Comparison of ENCODE assay signal across 17 cellular contexts in the genomic region with DNA sequence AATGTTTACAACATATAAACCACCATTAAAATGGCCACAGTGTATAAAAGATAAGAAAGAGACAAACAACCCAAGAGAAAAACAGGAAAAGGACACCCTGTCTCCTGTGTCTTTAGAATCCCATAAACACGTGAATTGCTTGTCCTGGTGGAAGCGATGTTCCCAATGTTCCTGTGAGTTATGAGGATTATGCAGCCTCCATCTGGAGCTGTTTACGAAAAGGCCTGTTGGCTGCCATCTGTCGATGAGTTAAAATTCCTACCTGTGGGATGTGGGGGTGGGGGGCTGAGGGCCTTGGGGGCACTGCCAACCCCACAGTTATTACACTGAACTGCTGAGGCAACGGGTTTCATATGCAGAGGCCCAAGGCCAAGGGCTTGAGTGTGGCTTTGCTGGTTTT. TPM values are rescaled to one million over a fixed set of nuclear protein-coding genes. Genes with fewer than 3 reads are reported as not detected.
DNase-seq lines count a peak whose midpoint lies in the region; ATAC-seq lines count a peak whose summit lies in the region.
"Had no signal": no experiment of that assay in that cellular context is flagged by ENCODE, and none has a peak within 500 bp of the region (broad histone marks: within the 10 kb centered on the region; RNA-seq: fewer than 3 reads in every experiment).

No MANE protein-coding gene starts in this region.

- peaks cover 30% of the 10 kb centered on the region for H3K36me3 Mint-ChIP-seq in activated CD4-positive, alpha-beta T cell treated with anti-CD3 and anti-CD28 coated beads, Interleukin-2, amount 10 ng/mL, durations not matched to agents 24 days and 14 days (ENCODE audit: low read depth)

- intact Hi-C loops in left cardiac atrium (cut with DNase I) = no loop called here
- intact Hi-C loops in cardiac septum (cut with DNase I) = no loop called here
- intact Hi-C loops in activated CD4-positive, alpha-beta T cell treated with anti-CD3 and anti-CD28 coated beads, Interleukin-2, amount 10 ng/mL, durations not matched to agents 24 days and 14 days (cut with micrococcal nuclease) = no loop called here

- no peaks in the 10 kb centered on the region for H3K27me3 ChIP-seq in adipocyte (replicated peaks; ENCODE audit: control insufficient read depth, insufficient read depth, low read length)
- H3K27me3 ChIP-seq: breast epithelium, spleen had no signal

- H3K4me3 Mint-ChIP-seq in activated CD4-positive, alpha-beta T cell treated with anti-CD3 and anti-CD28 coated beads, Interleukin-2, amount 10 ng/mL, durations not matched to agents 24 days and 14 days = no peak overlapping the region

- H3K9me3 Mint-ChIP-seq in activated CD4-positive, alpha-beta T cell treated with anti-CD3 and anti-CD28 coated beads, Interleukin-2, amount 10 ng/mL, durations not matched to agents 24 days and 14 days = no peaks in the 10 kb centered on the region

- H3K4me1 ChIP-seq in adipocyte (ENCODE audit: control insufficient read depth, insufficient read depth, low read length) = peaks cover 49% of the 10 kb centered on the region

- H3K9me3 ChIP-seq in adipocyte (ENCODE audit: control insufficient read depth, low read length) = no peaks in the 10 kb centered on the region
- H3K9me3 ChIP-seq: breast epithelium, spleen had no signal

- no peaks in the 10 kb centered on the region for H3K27me3 Mint-ChIP-seq in activated CD4-positive, alpha-beta T cell treated with anti-CD3 and anti-CD28 coated beads, Interleukin-2, amount 10 ng/mL, durations not matched to agents 24 days and 14 days

- ATAC-seq in left cardiac atrium (no peak), GM18858 (IDR thresholded peaks at IDR 0.05; ENCODE audit: unreplicated experiment) (no peak)
- ATAC-seq: K562 had no signal

- H3K4me3 ChIP-seq in adipocyte (ENCODE audit: low read length) = no peak overlapping the region
- H3K4me3 ChIP-seq: K562, spleen had no signal

- no peak overlapping the region for H3K27ac Mint-ChIP-seq in activated CD4-positive, alpha-beta T cell treated with anti-CD3 and anti-CD28 coated beads, Interleukin-2, amount 10 ng/mL, durations not matched to agents 24 days and 14 days

- DNase-seq in left cardiac atrium (peak; percentile 5), cardiac septum (ENCODE audit: low spot score) (no peak), adipocyte (ENCODE audit: low read depth) (no peak), inferior parietal cortex (ENCODE audit: extremely low spot score) (peak; percentile 53), HPDE6-E6E7 (ENCODE audit: extremely low spot score) (no peak), NCI-H510A (lab: John Stamatoyannopoulos, UW) (no peak)
- no peak for DNase-seq in activated CD4-positive, alpha-beta T cell treated with anti-CD3 and anti-CD28 coated beads, Interleukin-2, amount 10 ng/mL, durations not matched to agents 24 days and 14 days
- DNase-seq: activated gamma-delta T cell, midbrain, NCI-H1417 treated with DMSO at 0.1 percent for 48 hours, NCI-H526 treated with DMSO at 0.1 percent for 48 hours, spleen, SW 1271 had no signal

- peaks cover 4% of the 10 kb centered on the region for H3K4me1 Mint-ChIP-seq in activated CD4-positive, alpha-beta T cell treated with anti-CD3 and anti-CD28 coated beads, Interleukin-2, amount 10 ng/mL, durations not matched to agents 24 days and 14 days

- H3K36me3 ChIP-seq in adipocyte (ENCODE audit: control insufficient read depth, insufficient read depth, low read length, severe bottlenecking) = peaks cover 46% of the 10 kb centered on the region
- H3K36me3 ChIP-seq: breast epithelium had no signal

- peak overlapping the region; percentile 59 for H3K9ac ChIP-seq in adipocyte (ENCODE audit: low read length)

RNA-seq across cellular contexts. Expression of a gene that starts 13.6 kb away (rescaled TPM):
- total RNA-seq in left cardiac atrium (10 to 100 TPM; 45.9 to 49.0 TPM), cardiac septum (59.1 TPM)
- 72.6 and 75.5 TPM in 2 replicates for total RNA-seq in activated CD4-positive, alpha-beta T cell treated with anti-CD3 and anti-CD28 coated beads, Interleukin-2, amount 10 ng/mL, durations not matched to agents 24 days and 14 days

RNA-seq across cellular contexts. Expression of a gene that starts 15.2 kb away (rescaled TPM):
- total RNA-seq in left cardiac atrium (1,000 to 10,000 TPM; 2,841 to 3,233 TPM), cardiac septum (8,054 TPM)
- total RNA-seq in activated CD4-positive, alpha-beta T cell treated with anti-CD3 and anti-CD28 coated beads, Interleukin-2, amount 10 ng/mL, durations not matched to agents 24 days and 14 days = 1.2 and 1.5 TPM in 2 replicates
- total RNA-seq: osteocyte had no signal

RNA-seq across cellular contexts. Expression of a gene that starts 24.1 kb away (rescaled TPM):
- total RNA-seq in left cardiac atrium (10 to 100 TPM; 13.7 to 19.9 TPM), cardiac septum (15.3 TPM)
- total RNA-seq in activated CD4-positive, alpha-beta T cell treated with anti-CD3 and anti-CD28 coated beads, Interleukin-2, amount 10 ng/mL, durations not matched to agents 24 days and 14 days = 0.05 and 0.21 TPM in 2 replicates
- total RNA-seq: osteocyte had no signal

RNA-seq across cellular contexts. Expression of a gene that starts 26.1 kb away (rescaled TPM):
- total RNA-seq in left cardiac atrium (100 to 1,000 TPM; 169 to 195 TPM), cardiac septum (52.2 TPM)
- 0.07 TPM in 1 of 2 replicates, not detected in the other for total RNA-seq in activated CD4-positive, alpha-beta T cell treated with anti-CD3 and anti-CD28 coated beads, Interleukin-2, amount 10 ng/mL, durations not matched to agents 24 days and 14 days
- total RNA-seq: osteocyte had no signal

RNA-seq across cellular contexts. Expression of a gene that starts 58.5 kb away (rescaled TPM):
- total RNA-seq in left cardiac atrium = 10 to 100 TPM; 13.1 to 16.0 TPM
- 17.5 TPM for total RNA-seq in cardiac septum
- total RNA-seq in activated CD4-positive, alpha-beta T cell treated with anti-CD3 and anti-CD28 coated beads, Interleukin-2, amount 10 ng/mL, durations not matched to agents 24 days and 14 days = 10.6 and 10.8 TPM in 2 replicates

Comparison
In these comparisons a context has a peak if more than half of its experiments do, and no peak if none do; other contexts are left out.
1. DNase-seq: peak in left cardiac atrium (single experiment) and inferior parietal cortex (single experiment); none in cardiac septum (single experiment), adipocyte (single experiment), activated CD4-positive, alpha-beta T cell treated with anti-CD3 and anti-CD28 coated beads, Interleukin-2, amount 10 ng/mL, durations not matched to agents 24 days and 14 days (single experiment), HPDE6-E6E7 (single experiment) and NCI-H510A (single experiment).
2. RNA of a gene that starts 15.2 kb away (total RNA-seq): 8,054 TPM in cardiac septum (single experiment) and 2,841 to 3,233 TPM in left cardiac atrium; 1.2 to 1.5 TPM in activated CD4-positive, alpha-beta T cell treated with anti-CD3 and anti-CD28 coated beads, Interleukin-2, amount 10 ng/mL, durations not matched to agents 24 days and 14 days; every median in the first group is over 1,000 times any median in the second.
3. RNA of a gene that starts 24.1 kb away (total RNA-seq): 13.7 to 19.9 TPM in left cardiac atrium and 15.3 TPM in cardiac septum (single experiment); 0.05 to 0.21 TPM in activated CD4-positive, alpha-beta T cell treated with anti-CD3 and anti-CD28 coated beads, Interleukin-2, amount 10 ng/mL, durations not matched to agents 24 days and 14 days; every median in the first group is over 10 times any median in the second.